ENCODE assay signal across 1 cellular context in the genomic region with DNA sequence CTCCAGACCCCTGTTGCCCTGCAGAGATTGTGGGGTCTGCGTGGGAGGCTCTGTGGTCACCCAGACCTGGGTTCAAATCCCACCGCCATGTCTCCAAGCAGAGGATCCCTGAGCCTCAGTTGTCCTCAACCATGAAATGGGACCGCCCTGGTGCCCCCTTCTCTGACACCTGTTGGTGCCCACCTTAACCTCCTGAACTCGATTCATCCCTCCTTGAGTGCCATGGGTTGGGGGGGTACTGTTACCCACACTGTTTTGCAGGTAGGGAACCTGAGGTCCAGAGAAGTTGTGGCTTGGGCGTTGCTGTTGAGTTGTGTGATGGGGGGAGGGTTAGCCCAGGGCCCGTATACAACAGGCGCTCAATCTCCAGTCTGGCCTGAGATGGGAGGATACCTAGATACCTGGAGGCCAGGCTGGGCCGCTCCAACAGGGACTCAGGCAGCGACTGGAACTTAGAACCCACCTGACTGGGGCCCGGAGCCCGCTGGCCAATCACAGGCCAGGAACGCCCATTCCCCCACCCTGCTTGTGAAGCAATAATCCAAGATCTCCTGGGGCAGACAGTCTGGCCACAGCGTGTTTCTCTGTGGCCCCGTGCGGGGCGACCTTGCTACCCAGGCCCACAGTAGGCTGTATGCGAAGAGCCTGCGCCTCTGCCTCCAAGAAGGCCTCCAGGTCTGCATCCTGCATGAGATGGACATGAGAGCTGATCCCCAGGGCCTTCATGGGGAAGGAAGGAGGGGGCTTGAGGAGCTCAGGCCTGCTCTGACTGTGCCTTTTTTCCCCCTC.
TF ChIP-seq lines count a peak whose summit lies in the region.

No MANE protein-coding gene starts in this region.

TF ChIP-seq in HepG2, 621 proteins besides CTCF, POLR2A, EP300 and RAD21 (continues in another document):
- TF ChIP-seq NFKBIZ (CRISPR knock-in tag; IDR thresholded peaks at IDR 0.05) = no peak
- no peak for TF ChIP-seq HNRNPH1 (optimal IDR thresholded peaks at IDR 0.05; ENCODE audit: low read depth, low read length)
- TF ChIP-seq, protein P1, sequence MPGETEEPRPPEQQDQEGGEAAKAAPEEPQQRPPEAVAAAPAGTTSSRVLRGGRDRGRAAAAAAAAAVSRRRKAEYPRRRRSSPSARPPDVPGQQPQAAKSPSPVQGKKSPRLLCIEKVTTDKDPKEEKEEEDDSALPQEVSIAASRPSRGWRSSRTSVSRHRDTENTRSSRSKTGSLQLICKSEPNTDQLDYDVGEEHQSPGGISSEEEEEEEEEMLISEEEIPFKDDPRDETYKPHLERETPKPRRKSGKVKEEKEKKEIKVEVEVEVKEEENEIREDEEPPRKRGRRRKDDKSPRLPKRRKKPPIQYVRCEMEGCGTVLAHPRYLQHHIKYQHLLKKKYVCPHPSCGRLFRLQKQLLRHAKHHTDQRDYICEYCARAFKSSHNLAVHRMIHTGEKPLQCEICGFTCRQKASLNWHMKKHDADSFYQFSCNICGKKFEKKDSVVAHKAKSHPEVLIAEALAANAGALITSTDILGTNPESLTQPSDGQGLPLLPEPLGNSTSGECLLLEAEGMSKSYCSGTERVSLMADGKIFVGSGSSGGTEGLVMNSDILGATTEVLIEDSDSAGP (CRISPR knock-in tag; IDR thresholded peaks at IDR 0.05; ENCODE audit: borderline replicate concordance) = peak; percentile 27; the same call in 1 of the 2 replicates
- TF ChIP-seq AKAP8 (CRISPR knock-in tag; IDR thresholded peaks at IDR 0.05) = peak; percentile 90
- TF ChIP-seq, protein P2, sequence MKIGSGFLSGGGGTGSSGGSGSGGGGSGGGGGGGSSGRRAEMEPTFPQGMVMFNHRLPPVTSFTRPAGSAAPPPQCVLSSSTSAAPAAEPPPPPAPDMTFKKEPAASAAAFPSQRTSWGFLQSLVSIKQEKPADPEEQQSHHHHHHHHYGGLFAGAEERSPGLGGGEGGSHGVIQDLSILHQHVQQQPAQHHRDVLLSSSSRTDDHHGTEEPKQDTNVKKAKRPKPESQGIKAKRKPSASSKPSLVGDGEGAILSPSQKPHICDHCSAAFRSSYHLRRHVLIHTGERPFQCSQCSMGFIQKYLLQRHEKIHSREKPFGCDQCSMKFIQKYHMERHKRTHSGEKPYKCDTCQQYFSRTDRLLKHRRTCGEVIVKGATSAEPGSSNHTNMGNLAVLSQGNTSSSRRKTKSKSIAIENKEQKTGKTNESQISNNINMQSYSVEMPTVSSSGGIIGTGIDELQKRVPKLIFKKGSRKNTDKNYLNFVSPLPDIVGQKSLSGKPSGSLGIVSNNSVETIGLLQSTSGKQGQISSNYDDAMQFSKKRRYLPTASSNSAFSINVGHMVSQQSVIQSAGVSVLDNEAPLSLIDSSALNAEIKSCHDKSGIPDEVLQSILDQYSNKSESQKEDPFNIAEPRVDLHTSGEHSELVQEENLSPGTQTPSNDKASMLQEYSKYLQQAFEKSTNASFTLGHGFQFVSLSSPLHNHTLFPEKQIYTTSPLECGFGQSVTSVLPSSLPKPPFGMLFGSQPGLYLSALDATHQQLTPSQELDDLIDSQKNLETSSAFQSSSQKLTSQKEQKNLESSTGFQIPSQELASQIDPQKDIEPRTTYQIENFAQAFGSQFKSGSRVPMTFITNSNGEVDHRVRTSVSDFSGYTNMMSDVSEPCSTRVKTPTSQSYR (CRISPR knock-in tag; IDR thresholded peaks at IDR 0.05; ENCODE audit: borderline replicate concordance) = 0 out of 2 replicates have a peak, but pooled peaks have one; percentile 13
- 0 out of 2 replicates have a peak, but pooled peaks have one; percentile 13 for TF ChIP-seq ZNF768 (CRISPR knock-in tag; IDR thresholded peaks at IDR 0.05)
- TF ChIP-seq ZNF317 (CRISPR knock-in tag; IDR thresholded peaks at IDR 0.05) = no peak
- TF ChIP-seq AGO2 (optimal IDR thresholded peaks at IDR 0.05; ENCODE audit: low read depth, low read length) = peak; percentile 38
- 0 out of 2 replicates have a peak, but pooled peaks have one; percentile 16 for TF ChIP-seq WIZ (CRISPR knock-in tag; IDR thresholded peaks at IDR 0.05)
- TF ChIP-seq ZFY (CRISPR knock-in tag; IDR thresholded peaks at IDR 0.05) = peak; percentile 20; the same call in 1 of the 2 replicates
- no peak for TF ChIP-seq ERF (CRISPR knock-in tag; IDR thresholded peaks at IDR 0.05)
- TF ChIP-seq IRX3 (CRISPR knock-in tag; IDR thresholded peaks at IDR 0.05; ENCODE audit: borderline replicate concordance, low read depth) = 0 out of 2 replicates have a peak, but pooled peaks have one; percentile 33
- TF ChIP-seq BORCS8-MEF2B (CRISPR knock-in tag; IDR thresholded peaks at IDR 0.05) = no peak
- TF ChIP-seq ZNF850 (CRISPR knock-in tag; conservative IDR thresholded peaks at IDR 0.05) = no peak
- no peak for TF ChIP-seq SRSF4 (IDR thresholded peaks at IDR 0.05; ENCODE audit: low read depth, low read length, poor library complexity, severe bottlenecking)
- TF ChIP-seq, protein P3, sequence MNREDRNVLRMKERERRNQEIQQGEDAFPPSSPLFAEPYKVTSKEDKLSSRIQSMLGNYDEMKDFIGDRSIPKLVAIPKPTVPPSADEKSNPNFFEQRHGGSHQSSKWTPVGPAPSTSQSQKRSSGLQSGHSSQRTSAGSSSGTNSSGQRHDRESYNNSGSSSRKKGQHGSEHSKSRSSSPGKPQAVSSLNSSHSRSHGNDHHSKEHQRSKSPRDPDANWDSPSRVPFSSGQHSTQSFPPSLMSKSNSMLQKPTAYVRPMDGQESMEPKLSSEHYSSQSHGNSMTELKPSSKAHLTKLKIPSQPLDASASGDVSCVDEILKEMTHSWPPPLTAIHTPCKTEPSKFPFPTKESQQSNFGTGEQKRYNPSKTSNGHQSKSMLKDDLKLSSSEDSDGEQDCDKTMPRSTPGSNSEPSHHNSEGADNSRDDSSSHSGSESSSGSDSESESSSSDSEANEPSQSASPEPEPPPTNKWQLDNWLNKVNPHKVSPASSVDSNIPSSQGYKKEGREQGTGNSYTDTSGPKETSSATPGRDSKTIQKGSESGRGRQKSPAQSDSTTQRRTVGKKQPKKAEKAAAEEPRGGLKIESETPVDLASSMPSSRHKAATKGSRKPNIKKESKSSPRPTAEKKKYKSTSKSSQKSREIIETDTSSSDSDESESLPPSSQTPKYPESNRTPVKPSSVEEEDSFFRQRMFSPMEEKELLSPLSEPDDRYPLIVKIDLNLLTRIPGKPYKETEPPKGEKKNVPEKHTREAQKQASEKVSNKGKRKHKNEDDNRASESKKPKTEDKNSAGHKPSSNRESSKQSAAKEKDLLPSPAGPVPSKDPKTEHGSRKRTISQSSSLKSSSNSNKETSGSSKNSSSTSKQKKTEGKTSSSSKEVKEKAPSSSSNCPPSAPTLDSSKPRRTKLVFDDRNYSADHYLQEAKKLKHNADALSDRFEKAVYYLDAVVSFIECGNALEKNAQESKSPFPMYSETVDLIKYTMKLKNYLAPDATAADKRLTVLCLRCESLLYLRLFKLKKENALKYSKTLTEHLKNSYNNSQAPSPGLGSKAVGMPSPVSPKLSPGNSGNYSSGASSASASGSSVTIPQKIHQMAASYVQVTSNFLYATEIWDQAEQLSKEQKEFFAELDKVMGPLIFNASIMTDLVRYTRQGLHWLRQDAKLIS (CRISPR knock-in tag; IDR thresholded peaks at IDR 0.05) = no peak
- peak; percentile 51 for TF ChIP-seq ZMYM3 (CRISPR knock-in tag; IDR thresholded peaks at IDR 0.05)
- no peak for TF ChIP-seq DMAP1 (CRISPR knock-in tag; IDR thresholded peaks at IDR 0.05)
- TF ChIP-seq NFYC (CRISPR knock-in tag; IDR thresholded peaks at IDR 0.05) = peak; percentile 62; the same call in 1 of the 2 replicates
- no peak for TF ChIP-seq ZNF251 (CRISPR knock-in tag; IDR thresholded peaks at IDR 0.05)
- no peak for TF ChIP-seq PHF8 (CRISPR knock-in tag; IDR thresholded peaks at IDR 0.05)
- peak; percentile 65 for TF ChIP-seq ZNF883 (CRISPR knock-in tag; IDR thresholded peaks at IDR 0.05; ENCODE audit: not compliant biosample characterization)
- no peak for TF ChIP-seq MXD4 (CRISPR knock-in tag; IDR thresholded peaks at IDR 0.05)
- TF ChIP-seq BCL6 (CRISPR knock-in tag; IDR thresholded peaks at IDR 0.05) = 0 out of 2 replicates have a peak, but pooled peaks have one; percentile 14
- TF ChIP-seq, protein P4, sequence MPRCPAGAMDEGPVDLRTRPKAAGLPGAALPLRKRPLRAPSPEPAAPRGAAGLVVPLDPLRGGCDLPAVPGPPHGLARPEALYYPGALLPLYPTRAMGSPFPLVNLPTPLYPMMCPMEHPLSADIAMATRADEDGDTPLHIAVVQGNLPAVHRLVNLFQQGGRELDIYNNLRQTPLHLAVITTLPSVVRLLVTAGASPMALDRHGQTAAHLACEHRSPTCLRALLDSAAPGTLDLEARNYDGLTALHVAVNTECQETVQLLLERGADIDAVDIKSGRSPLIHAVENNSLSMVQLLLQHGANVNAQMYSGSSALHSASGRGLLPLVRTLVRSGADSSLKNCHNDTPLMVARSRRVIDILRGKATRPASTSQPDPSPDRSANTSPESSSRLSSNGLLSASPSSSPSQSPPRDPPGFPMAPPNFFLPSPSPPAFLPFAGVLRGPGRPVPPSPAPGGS (CRISPR knock-in tag; IDR thresholded peaks at IDR 0.05) = no peak
- no peak for TF ChIP-seq FOXA1 (IDR thresholded peaks at IDR 0.05)
- peak; percentile 5; the same call in 1 of the 2 replicates for TF ChIP-seq FOXA1 (CRISPR knock-in tag; IDR thresholded peaks at IDR 0.05)
- TF ChIP-seq CENPX (CRISPR knock-in tag; IDR thresholded peaks at IDR 0.05) = no peak
- no peak for TF ChIP-seq SMAD3 (CRISPR knock-in tag; IDR thresholded peaks at IDR 0.05)
- TF ChIP-seq HNRNPK (IDR thresholded peaks at IDR 0.05; ENCODE audit: low read depth, low read length, poor library complexity, severe bottlenecking) = no peak
- TF ChIP-seq, protein P5, sequence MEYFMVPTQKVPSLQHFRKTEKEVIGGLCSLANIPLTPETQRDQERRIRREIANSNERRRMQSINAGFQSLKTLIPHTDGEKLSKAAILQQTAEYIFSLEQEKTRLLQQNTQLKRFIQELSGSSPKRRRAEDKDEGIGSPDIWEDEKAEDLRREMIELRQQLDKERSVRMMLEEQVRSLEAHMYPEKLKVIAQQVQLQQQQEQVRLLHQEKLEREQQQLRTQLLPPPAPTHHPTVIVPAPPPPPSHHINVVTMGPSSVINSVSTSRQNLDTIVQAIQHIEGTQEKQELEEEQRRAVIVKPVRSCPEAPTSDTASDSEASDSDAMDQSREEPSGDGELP (IDR thresholded peaks at IDR 0.05; ENCODE audit: borderline replicate concordance, low read depth) = peak; percentile 22; the same call in 1 of the 2 replicates
- TF ChIP-seq, protein P6, sequence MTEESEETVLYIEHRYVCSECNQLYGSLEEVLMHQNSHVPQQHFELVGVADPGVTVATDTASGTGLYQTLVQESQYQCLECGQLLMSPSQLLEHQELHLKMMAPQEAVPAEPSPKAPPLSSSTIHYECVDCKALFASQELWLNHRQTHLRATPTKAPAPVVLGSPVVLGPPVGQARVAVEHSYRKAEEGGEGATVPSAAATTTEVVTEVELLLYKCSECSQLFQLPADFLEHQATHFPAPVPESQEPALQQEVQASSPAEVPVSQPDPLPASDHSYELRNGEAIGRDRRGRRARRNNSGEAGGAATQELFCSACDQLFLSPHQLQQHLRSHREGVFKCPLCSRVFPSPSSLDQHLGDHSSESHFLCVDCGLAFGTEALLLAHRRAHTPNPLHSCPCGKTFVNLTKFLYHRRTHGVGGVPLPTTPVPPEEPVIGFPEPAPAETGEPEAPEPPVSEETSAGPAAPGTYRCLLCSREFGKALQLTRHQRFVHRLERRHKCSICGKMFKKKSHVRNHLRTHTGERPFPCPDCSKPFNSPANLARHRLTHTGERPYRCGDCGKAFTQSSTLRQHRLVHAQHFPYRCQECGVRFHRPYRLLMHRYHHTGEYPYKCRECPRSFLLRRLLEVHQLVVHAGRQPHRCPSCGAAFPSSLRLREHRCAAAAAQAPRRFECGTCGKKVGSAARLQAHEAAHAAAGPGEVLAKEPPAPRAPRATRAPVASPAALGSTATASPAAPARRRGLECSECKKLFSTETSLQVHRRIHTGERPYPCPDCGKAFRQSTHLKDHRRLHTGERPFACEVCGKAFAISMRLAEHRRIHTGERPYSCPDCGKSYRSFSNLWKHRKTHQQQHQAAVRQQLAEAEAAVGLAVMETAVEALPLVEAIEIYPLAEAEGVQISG (CRISPR knock-in tag; IDR thresholded peaks at IDR 0.05) = peak; percentile 66
- TF ChIP-seq, protein P7, sequence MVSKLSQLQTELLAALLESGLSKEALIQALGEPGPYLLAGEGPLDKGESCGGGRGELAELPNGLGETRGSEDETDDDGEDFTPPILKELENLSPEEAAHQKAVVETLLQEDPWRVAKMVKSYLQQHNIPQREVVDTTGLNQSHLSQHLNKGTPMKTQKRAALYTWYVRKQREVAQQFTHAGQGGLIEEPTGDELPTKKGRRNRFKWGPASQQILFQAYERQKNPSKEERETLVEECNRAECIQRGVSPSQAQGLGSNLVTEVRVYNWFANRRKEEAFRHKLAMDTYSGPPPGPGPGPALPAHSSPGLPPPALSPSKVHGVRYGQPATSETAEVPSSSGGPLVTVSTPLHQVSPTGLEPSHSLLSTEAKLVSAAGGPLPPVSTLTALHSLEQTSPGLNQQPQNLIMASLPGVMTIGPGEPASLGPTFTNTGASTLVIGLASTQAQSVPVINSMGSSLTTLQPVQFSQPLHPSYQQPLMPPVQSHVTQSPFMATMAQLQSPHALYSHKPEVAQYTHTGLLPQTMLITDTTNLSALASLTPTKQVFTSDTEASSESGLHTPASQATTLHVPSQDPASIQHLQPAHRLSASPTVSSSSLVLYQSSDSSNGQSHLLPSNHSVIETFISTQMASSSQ (IDR thresholded peaks at IDR 0.05; ENCODE audit: low read depth) = no peak
- TF ChIP-seq, protein P7 (CRISPR knock-in tag; IDR thresholded peaks at IDR 0.05; ENCODE audit: borderline replicate concordance) = no peak
- peak; percentile 54; the same call in 1 of the 2 replicates for TF ChIP-seq SMAD1 (CRISPR knock-in tag; IDR thresholded peaks at IDR 0.05; ENCODE audit: borderline replicate concordance, low read depth)
- peak; percentile 97 for TF ChIP-seq ZKSCAN8 (CRISPR knock-in tag; IDR thresholded peaks at IDR 0.05; ENCODE audit: borderline replicate concordance)
- no peak for TF ChIP-seq SIX4 (CRISPR knock-in tag; IDR thresholded peaks at IDR 0.05)
- TF ChIP-seq ZKSCAN1 (IDR thresholded peaks at IDR 0.05; ENCODE audit: low read length) = peak; percentile 47; the same call in 1 of the 2 replicates
- no peak for TF ChIP-seq KDM1A (CRISPR knock-in tag; IDR thresholded peaks at IDR 0.05)
